In the genomic region with DNA sequence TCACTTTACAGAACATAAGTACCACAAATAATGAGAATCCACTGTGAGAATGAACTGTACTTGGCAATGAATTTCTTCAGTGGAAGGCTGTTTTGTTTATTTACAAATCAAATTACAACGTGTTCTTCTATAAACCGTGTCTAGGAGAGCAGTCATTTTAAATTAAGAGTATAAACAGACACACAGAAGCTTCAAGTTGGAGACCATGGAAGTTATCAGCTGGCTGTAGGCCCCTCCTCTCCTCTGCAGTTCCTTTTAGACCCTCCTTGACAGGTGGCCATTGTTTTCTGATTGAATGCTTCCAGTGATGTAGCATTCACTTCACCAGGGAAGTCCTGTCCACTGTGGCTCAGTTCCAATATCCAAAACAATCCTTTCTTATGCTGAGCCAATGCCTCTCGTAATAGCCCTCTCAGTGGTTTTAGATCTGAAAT, we compare ENCODE assay signal across 10 cellular contexts. TPM values are rescaled to one million over a fixed set of nuclear protein-coding genes. Genes with fewer than 3 reads are reported as not detected.
DNase-seq lines count a peak whose midpoint lies in the region; ATAC-seq and TF ChIP-seq lines count a peak whose summit lies in the region.
"Had no signal": no experiment of that assay in that cellular context is flagged by ENCODE, and none has a peak within 500 bp of the region (broad histone marks: within the 10 kb centered on the region; RNA-seq: fewer than 3 reads in every experiment).

No MANE protein-coding gene starts in this region.

- intact Hi-C loops in Right ventricle myocardium inferior (cut with DNase I): no loop called here
- intact Hi-C loops in left ventricle myocardium inferior (cut with micrococcal nuclease): no loop called here

- CTCF ChIA-PET in activated naive CD4-positive, alpha-beta T cell treated with anti-CD3 and anti-CD28 coated beads, Interleukin-2, amount 10 ng/mL, durations not matched to agents 7 days and 5 days (lab: Charles Lee): interaction anchor here (0.6 kb wide), 1 partner anchor 128 kb away, joined by 3 read pairs; no protein-coding TSS in a partner anchor

- ATAC-seq in Right ventricle myocardium inferior (peak; percentile 23), HG03108 (IDR thresholded peaks at IDR 0.05; ENCODE audit: unreplicated experiment) (no peak)

- no peak overlapping the region for H3K27ac ChIP-seq in right atrium auricular region
- peak overlapping the region; percentile 61 for H3K27ac ChIP-seq in left ventricle myocardium inferior (replicated peaks)

- H3K4me3 ChIP-seq in right atrium auricular region (no peak overlapping the region), left ventricle myocardium inferior (no peak overlapping the region)
- H3K4me3 ChIP-seq: BLaER1 treated with 17β-estradiol and CSF1 and Interleukin-3, amounts not matched to agents 10 nM and 100 nM had no signal

- no peaks in the 10 kb centered on the region for H3K27me3 ChIP-seq in right atrium auricular region
- no peaks in the 10 kb centered on the region for H3K27me3 ChIP-seq in left ventricle myocardium inferior (ENCODE audit: low read depth)
- H3K27me3 ChIP-seq: BLaER1 treated with 17β-estradiol and CSF1 and Interleukin-3, amounts not matched to agents 10 nM and 100 nM had no signal

- H3K9me3 Mint-ChIP-seq in activated naive CD4-positive, alpha-beta T cell treated with anti-CD3 and anti-CD28 coated beads, Interleukin-2, amount 10 ng/mL, durations not matched to agents 7 days and 5 days: no peaks in the 10 kb centered on the region

- peaks cover 42% of the 10 kb centered on the region for H3K4me1 Mint-ChIP-seq in activated naive CD4-positive, alpha-beta T cell treated with anti-CD3 and anti-CD28 coated beads, Interleukin-2, amount 10 ng/mL, durations not matched to agents 7 days and 5 days

- no peak overlapping the region for H3K4me3 Mint-ChIP-seq in activated naive CD4-positive, alpha-beta T cell treated with anti-CD3 and anti-CD28 coated beads, Interleukin-2, amount 10 ng/mL, durations not matched to agents 7 days and 5 days

- no peaks in the 10 kb centered on the region for H3K36me3 ChIP-seq in right atrium auricular region
- H3K36me3 ChIP-seq in left ventricle myocardium inferior: no peaks in the 10 kb centered on the region
- H3K36me3 ChIP-seq: BLaER1 treated with 17β-estradiol and CSF1 and Interleukin-3, amounts not matched to agents 10 nM and 100 nM had no signal

- H3K9me3 ChIP-seq in right atrium auricular region (no peaks in the 10 kb centered on the region), left ventricle myocardium inferior (replicated peaks) (no peaks in the 10 kb centered on the region)
- H3K9me3 ChIP-seq: BLaER1 treated with 17β-estradiol and CSF1 and Interleukin-3, amounts not matched to agents 10 nM and 100 nM had no signal

- no peak overlapping the region for H3K27ac Mint-ChIP-seq in activated naive CD4-positive, alpha-beta T cell treated with anti-CD3 and anti-CD28 coated beads, Interleukin-2, amount 10 ng/mL, durations not matched to agents 7 days and 5 days

- H3K4me1 ChIP-seq in right atrium auricular region (peaks cover 0 to 19% of the 10 kb centered on the region in 2 donors), left ventricle myocardium inferior (peaks cover 58% of the 10 kb centered on the region)

- no peak for DNase-seq in Right ventricle myocardium inferior (ENCODE audit: missing footprints)
- no peak for DNase-seq in right atrium auricular region (ENCODE audit: low spot score)
- DNase-seq in SK-N-DZ (ENCODE audit: low spot score): peak; percentile 43
- no peak for DNase-seq in left ventricle myocardium inferior
- DNase-seq in activated naive CD4-positive, alpha-beta T cell treated with anti-CD3 and anti-CD28 coated beads, Interleukin-2, amount 10 ng/mL, durations not matched to agents 7 days and 5 days: no peak
- no peak for DNase-seq in activated naive CD4-positive, alpha-beta T cell (lab: John Stamatoyannopoulos, UW)
- no peak for DNase-seq in activated naive CD4-positive, alpha-beta T cell treated with anti-CD3 and anti-CD28 coated beads, Interleukin-2, amount 50 U/mL, for 16 hours
- DNase-seq: activated T-cell treated with anti-CD3 and anti-CD28 coated beads, Interleukin-2, amount 50 U/mL, for 1 hour had no signal

- peaks cover 1% of the 10 kb centered on the region for H3K27me3 Mint-ChIP-seq in activated naive CD4-positive, alpha-beta T cell treated with anti-CD3 and anti-CD28 coated beads, Interleukin-2, amount 10 ng/mL, durations not matched to agents 7 days and 5 days

- no peaks in the 10 kb centered on the region for H3K36me3 Mint-ChIP-seq in activated naive CD4-positive, alpha-beta T cell treated with anti-CD3 and anti-CD28 coated beads, Interleukin-2, amount 10 ng/mL, durations not matched to agents 7 days and 5 days

- TF ChIP-seq CTCF in right atrium auricular region (IDR thresholded peaks at IDR 0.05) (no peak), left ventricle myocardium inferior (IDR thresholded peaks at IDR 0.05; ENCODE audit: borderline replicate concordance) (no peak)

RNA-seq across cellular contexts. Expression of gene MAPK6, which starts 7.3 kb away (rescaled TPM):
- 22.6 TPM for total RNA-seq in Right ventricle myocardium inferior
- 10 to 100 TPM; 11.6 to 13.4 TPM for total RNA-seq in right atrium auricular region
- polyA plus RNA-seq in SK-N-DZ (2014; cell fraction: cytosol; rRNA removed): 41.8 and 47.4 TPM in 2 replicates
- 16.2 and 16.5 TPM in 2 replicates for polyA plus RNA-seq in SK-N-DZ (2014; cell fraction: nucleus; rRNA removed)
- 19.2 TPM for total RNA-seq in left ventricle myocardium inferior

RNA-seq across cellular contexts. Expression of gene LEO1, which starts 40.1 kb away (rescaled TPM):
- total RNA-seq in Right ventricle myocardium inferior (8.5 TPM), right atrium auricular region (10 to 100 TPM in 1 of 2 donors, 1 to 10 TPM in 1; 9.0 to 10.6 TPM), left ventricle myocardium inferior (9.7 TPM)
- polyA plus RNA-seq in SK-N-DZ (2014; cell fraction: cytosol; rRNA removed): 35.2 and 38.3 TPM in 2 replicates
- 21.0 and 23.0 TPM in 2 replicates for polyA plus RNA-seq in SK-N-DZ (2014; cell fraction: nucleus; rRNA removed)
